ENCODE assay signal across 8 cellular contexts in genomic region chr1:31063636-31064035, GRCh38. TPM values are rescaled to one million over a fixed set of nuclear protein-coding genes. Genes with fewer than 3 reads are reported as not detected.
DNase-seq lines count a peak whose midpoint lies in the region; ATAC-seq and TF ChIP-seq lines count a peak whose summit lies in the region.

No MANE protein-coding gene starts in this region.

- H3K36me3 Mint-ChIP-seq in natural killer cell treated with Interleukin-12 subunit alpha and Interleukin-12 subunit beta and Interleukin-15 and Interleukin-18, amount 100 ng/mL, for 72 hours: peaks cover 13% of the 10 kb centered on the region

- H3K27me3 Mint-ChIP-seq in natural killer cell treated with Interleukin-12 subunit alpha and Interleukin-12 subunit beta and Interleukin-15 and Interleukin-18, amount 100 ng/mL, for 72 hours: no peaks in the 10 kb centered on the region

- peak; percentile 26 for DNase-seq in EL
- DNase-seq in NB4 (ENCODE audit: low read depth): peak; percentile 28
- peak; percentile 32 for DNase-seq in choroid plexus epithelial cell (ENCODE audit: low read depth)
- no peak for DNase-seq in natural killer cell treated with Interleukin-12 subunit alpha and Interleukin-12 subunit beta and Interleukin-15 and Interleukin-18, amount 100 ng/mL, for 72 hours (ENCODE audit: low spot score)
- DNase-seq in amniotic stem cell (lab: John Stamatoyannopoulos, UW): no peak
- no peak for DNase-seq in KG1 (lab: John Stamatoyannopoulos, UW)

- peak overlapping the region; percentile 92 for H3K4me3 Mint-ChIP-seq in natural killer cell treated with Interleukin-12 subunit alpha and Interleukin-12 subunit beta and Interleukin-15 and Interleukin-18, amount 100 ng/mL, for 72 hours

- TF ChIP-seq POLR2A in NB4 (IDR thresholded peaks at IDR 0.05; ENCODE audit: extremely low read depth, insufficient read length): no peak

- peaks cover 27 to 28% of the 10 kb centered on the region in 2 donors for H3K4me1 Mint-ChIP-seq in natural killer cell treated with Interleukin-12 subunit alpha and Interleukin-12 subunit beta and Interleukin-15 and Interleukin-18, amount 100 ng/mL, for 72 hours (ENCODE audit: low read depth in 2 of 2)

- no peak for ATAC-seq in natural killer cell treated with Interleukin-12 subunit alpha and Interleukin-12 subunit beta and Interleukin-15 and Interleukin-18, amount 100 ng/mL, for 72 hours
- ATAC-seq in GM19463 (IDR thresholded peaks at IDR 0.05; ENCODE audit: unreplicated experiment): no peak
- ATAC-seq in HG02798 (IDR thresholded peaks at IDR 0.05; ENCODE audit: poor library complexity, unreplicated experiment): no peak

- H3K4me3 ChIP-seq in NB4 (ENCODE audit: low read depth, low read length): peak overlapping the region; percentile 70
- H3K4me3 ChIP-seq in choroid plexus epithelial cell (ENCODE audit: low read depth, low read length): peak overlapping the region; percentile 85

- no peaks in the 10 kb centered on the region for H3K9me3 Mint-ChIP-seq in natural killer cell treated with Interleukin-12 subunit alpha and Interleukin-12 subunit beta and Interleukin-15 and Interleukin-18, amount 100 ng/mL, for 72 hours

- TF ChIP-seq CTCF in NB4 (IDR thresholded peaks at IDR 0.05; ENCODE audit: low read depth, low read length): no peak
- no peak for TF ChIP-seq CTCF in choroid plexus epithelial cell (conservative IDR thresholded peaks at IDR 0.05; ENCODE audit: low read depth, low read length)

- H3K27ac Mint-ChIP-seq in natural killer cell treated with Interleukin-12 subunit alpha and Interleukin-12 subunit beta and Interleukin-15 and Interleukin-18, amount 100 ng/mL, for 72 hours: peak overlapping the region; percentile 97 to 99

RNA-seq across cellular contexts. Expression of gene PUM1, which starts 1.9 kb away (rescaled TPM):
- 100 to 1,000 TPM; 134 to 180 TPM for total RNA-seq in natural killer cell treated with Interleukin-12 subunit alpha and Interleukin-12 subunit beta and Interleukin-15 and Interleukin-18, amount 100 ng/mL, for 72 hours

Comparison
In these comparisons a context has a peak if more than half of its experiments do, and no peak if none do; other contexts are left out.
1. DNase-seq: peak in EL (single experiment), NB4 (single experiment) and choroid plexus epithelial cell (single experiment); none in natural killer cell treated with Interleukin-12 subunit alpha and Interleukin-12 subunit beta and Interleukin-15 and Interleukin-18, amount 100 ng/mL, for 72 hours (single experiment), amniotic stem cell (single experiment) and KG1 (single experiment).